ENCODE assay signal across 11 cellular contexts in genomic region chr3:57048052-57048671, GRCh38. TPM values are rescaled to one million over a fixed set of nuclear protein-coding genes. Genes with fewer than 3 reads are reported as not detected.
A peak's percentile ranks its signal among the peaks of the same experiment; 100 is the strongest.
DNase-seq lines count a peak whose midpoint lies in the region; ATAC-seq and TF ChIP-seq lines count a peak whose summit lies in the region.
"Had no signal": no experiment of that assay in that cellular context is flagged by ENCODE, and none has a peak within 500 bp of the region (broad histone marks: within the 10 kb centered on the region; RNA-seq: fewer than 3 reads in every experiment).

No MANE protein-coding gene starts in this region.

- intact Hi-C loops in posterior vena cava (cut with DNase I) = no loop called here

- H3K36me3 Mint-ChIP-seq in HFFc6 (ENCODE audit: low read depth) = no peaks in the 10 kb centered on the region

- H3K9me3 Mint-ChIP-seq in HFFc6 = no peaks in the 10 kb centered on the region
- H3K9me3 Mint-ChIP-seq: IgD-negative memory B cell had no signal

- ATAC-seq in GM19397 (IDR thresholded peaks at IDR 0.05; ENCODE audit: unreplicated experiment) (no peak), HG03439 (IDR thresholded peaks at IDR 0.05; ENCODE audit: unreplicated experiment) (no peak)

- no peaks in the 10 kb centered on the region for H3K4me1 Mint-ChIP-seq in HFFc6 (ENCODE audit: low read depth)

- peak overlapping the region; percentile 22 for H3K4me3 ChIP-seq in fibroblast of the aortic adventitia (ENCODE audit: low read depth, low read length)

- TF ChIP-seq CTCF in fibroblast of the aortic adventitia (IDR thresholded peaks at IDR 0.05; ENCODE audit: insufficient read depth, low read length) (no peak), HFFc6 (IDR thresholded peaks at IDR 0.05) (no peak)

- no peak overlapping the region for H3K4me3 Mint-ChIP-seq in HFFc6

- no peak overlapping the region for H3K27ac Mint-ChIP-seq in HFFc6
- H3K27ac Mint-ChIP-seq: IgD-negative memory B cell had no signal

- peaks cover 39% of the 10 kb centered on the region for H3K27me3 Mint-ChIP-seq in HFFc6 (ENCODE audit: insufficient read depth)

- peak; percentile 84 for DNase-seq in DMS79 treated with DMSO at 0.1 percent for 48 hours (lab: John Stamatoyannopoulos, UW)
- DNase-seq in NCI-H510A treated with DMSO at 0.1 percent for 48 hours (lab: John Stamatoyannopoulos, UW) = peak; percentile 64
- DNase-seq in fibroblast of the aortic adventitia (ENCODE audit: low read depth) = peak; percentile 99
- peak; percentile 87 for DNase-seq in posterior vena cava (ENCODE audit: low spot score)
- no peak for DNase-seq in HFFc6
- DNase-seq in AG08396 (ENCODE audit: low spot score) = no peak
- DNase-seq: DND-41 had no signal

RNA-seq across cellular contexts. Expression of gene SPATA12, which starts 12.3 kb away (rescaled TPM):
- 0.09 TPM in 1 of 2 replicates, not detected in the other for total RNA-seq in fibroblast of the aortic adventitia (ENCODE audit: low replicate concordance)
- total RNA-seq in posterior vena cava = not detected
- not detected for total RNA-seq in HFFc6 (2021; fragmentation: NEBNext Ultra II Directional; extraction: Animal tissue kit (Norgen Biotek cat#: 25700))
- total RNA-seq: T-helper 2 cell treated with Interferon-gamma antibody and Interleukin-4, amounts not matched to agents 100 ng/mL and 5 ng/mL, for 36 hours had no signal

Comparison
In these comparisons a context has a peak if more than half of its experiments do, and no peak if none do; other contexts are left out.
1. DNase-seq: peak in DMS79 treated with DMSO at 0.1 percent for 48 hours (single experiment), NCI-H510A treated with DMSO at 0.1 percent for 48 hours (single experiment), fibroblast of the aortic adventitia (single experiment) and posterior vena cava (single experiment); none in HFFc6 (single experiment) and AG08396 (single experiment).